Comparison of ENCODE assay signal across 10 cellular contexts in the genomic region with DNA sequence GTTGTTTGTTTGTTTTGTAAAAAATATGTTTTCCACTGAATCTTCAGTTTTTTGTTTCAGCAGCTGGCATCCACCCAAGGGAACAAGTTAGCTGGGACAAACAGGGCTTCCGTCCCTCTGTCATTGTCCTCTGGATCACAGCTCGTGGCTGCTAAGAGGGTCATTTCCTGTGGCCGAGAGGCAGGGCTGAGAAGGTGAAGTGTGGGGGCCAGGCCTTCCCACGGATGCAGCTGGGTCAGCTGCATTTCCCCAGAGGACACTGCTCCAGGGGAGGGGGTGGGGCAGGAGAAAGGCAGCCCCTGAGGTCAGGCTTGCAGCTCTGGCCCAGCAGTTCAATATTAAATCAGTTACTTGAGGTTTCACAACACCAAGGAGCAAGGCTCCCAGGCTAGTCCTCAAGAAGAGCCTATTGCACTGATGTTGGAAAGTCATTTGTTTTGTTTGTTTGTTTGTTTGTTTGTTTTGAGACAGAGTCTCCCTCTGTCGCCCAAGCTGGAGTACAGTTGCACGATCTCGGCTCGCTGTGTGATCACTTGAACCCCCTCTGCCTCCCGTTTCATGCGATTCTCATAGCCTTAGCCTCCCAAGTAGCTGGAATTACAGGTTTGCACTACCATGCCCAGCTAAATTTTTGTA. TPM values are rescaled to one million over a fixed set of nuclear protein-coding genes. Genes with fewer than 3 reads are reported as not detected.
DNase-seq lines count a peak whose midpoint lies in the region; ATAC-seq, FAIRE-seq and TF ChIP-seq lines count a peak whose summit lies in the region.
"Had no signal": no experiment of that assay in that cellular context is flagged by ENCODE, and none has a peak within 500 bp of the region (broad histone marks: within the 10 kb centered on the region; RNA-seq: fewer than 3 reads in every experiment).

No MANE protein-coding gene starts in this region.

- H3K4me1 ChIP-seq in endothelial cell of umbilical vein (ENCODE audit: control insufficient read depth, extremely low read depth, insufficient read depth, low read length) (peaks cover 32% of the 10 kb centered on the region), lower lobe of right lung (peaks cover 35% of the 10 kb centered on the region), stomach smooth muscle (ENCODE audit: control insufficient read depth, insufficient read depth, low read length) (peaks cover 16% of the 10 kb centered on the region)

- intact Hi-C loops in endothelial cell of umbilical vein (cut with micrococcal nuclease) = loop anchor here (1.0 to 10.0 kb wide), 3 partner anchors 35 to 262 kb away; a partner anchor contains a TSS
- intact Hi-C loops in lower lobe of right lung (cut with DNase I) = no loop called here
- intact Hi-C loops in dorsolateral prefrontal cortex (cut with DNase I) = no loop called here

- H3K36me3 ChIP-seq in endothelial cell of umbilical vein (ENCODE audit: control insufficient read depth in 2 of 2, extremely low read depth in 1 of 2, insufficient read depth in 2 of 2, low read length in 2 of 2) (no peaks in the 10 kb centered on the region), lower lobe of right lung (no peaks in the 10 kb centered on the region), stomach smooth muscle (ENCODE audit: control insufficient read depth in 2 of 2, insufficient read depth in 2 of 2, low read length in 2 of 2) (no peaks in the 10 kb centered on the region)

- peak overlapping the region; percentile 32 for H3K9ac ChIP-seq in endothelial cell of umbilical vein (replicated peaks; ENCODE audit: extremely low read depth, insufficient read depth, low read length)
- no peak overlapping the region for H3K9ac ChIP-seq in stomach smooth muscle (ENCODE audit: low read length in 2 of 2)

- H3K4me3 ChIP-seq in endothelial cell of umbilical vein (replicated peaks in 1 of 3; ENCODE audit: insufficient read depth in 1 of 3, low read depth in 1 of 3, low read length in 3 of 3) = no peak overlapping the region
- H3K4me3 ChIP-seq in lower lobe of right lung = no peak overlapping the region
- H3K4me3 ChIP-seq in stomach smooth muscle (ENCODE audit: low read length in 2 of 2) = no peak overlapping the region
- H3K4me3 ChIP-seq in dorsolateral prefrontal cortex = no peak overlapping the region

- ATAC-seq in lower lobe of right lung = peak; percentile 69 to 75
- ATAC-seq in GM21360 (IDR thresholded peaks at IDR 0.05; ENCODE audit: unreplicated experiment) = no peak
- ATAC-seq in HG03025 (IDR thresholded peaks at IDR 0.05; ENCODE audit: low FRiP score, unreplicated experiment) = no peak

- no TSS peak for BruUV-seq in endothelial cell of umbilical vein (replicated peaks; lab: Mats Ljungman, UMichigan)

- no peaks in the 10 kb centered on the region for H3K79me2 ChIP-seq in endothelial cell of umbilical vein (ENCODE audit: control insufficient read depth, insufficient read depth, low read length)

- H3K9me3 ChIP-seq in endothelial cell of umbilical vein (replicated peaks; ENCODE audit: control insufficient read depth, insufficient read depth, low read length) = no peaks in the 10 kb centered on the region
- no peaks in the 10 kb centered on the region for H3K9me3 ChIP-seq in lower lobe of right lung
- no peaks in the 10 kb centered on the region for H3K9me3 ChIP-seq in stomach smooth muscle (ENCODE audit: control insufficient read depth in 2 of 2, low read length in 2 of 2)

- TF ChIP-seq POLR2A in endothelial cell of umbilical vein (IDR thresholded peaks at IDR 0.05; ENCODE audit: low read depth, low read length) = no peak

- dilution Hi-C loops in endothelial cell of umbilical vein (cut with MboI; ENCODE audit: extremely low pct_ligation_motif_present, low sequenced_read_pairs) = no loop called here

- no peak overlapping the region for H2AFZ ChIP-seq in endothelial cell of umbilical vein (ENCODE audit: low read depth, low read length)

- TF ChIP-seq CTCF in endothelial cell of umbilical vein (IDR thresholded peaks at IDR 0.05; ENCODE audit: extremely low read depth in 1 of 2, insufficient read depth in 1 of 2, low read depth in 1 of 2, low read length in 2 of 2) = no peak
- no peak for TF ChIP-seq CTCF in lower lobe of right lung (IDR thresholded peaks at IDR 0.05)
- TF ChIP-seq CTCF in dorsolateral prefrontal cortex (IDR thresholded peaks at IDR 0.05 in 54 of 56, conservative IDR thresholded peaks at IDR 0.05 in 2 of 56; ENCODE audit: low read depth in 1 of 56, partially characterized antibody in 56 of 56) = no peak

- DNase-seq in NCI-H748 treated with DMSO at 0.1 percent for 48 hours (lab: John Stamatoyannopoulos, UW) (peak; percentile 1), endothelial cell of umbilical vein (ENCODE audit: low read depth, low spot score) (peak; percentile 93), lower lobe of right lung (peak; percentile 56), dorsolateral prefrontal cortex (no peak), DMS114 treated with DMSO at 0.1 percent for 48 hours (lab: John Stamatoyannopoulos, UW; ENCODE audit: unreplicated experiment) (no peak)
- DNase-seq: NCI-H2171 treated with DMSO at 0.1 percent for 48 hours, T-helper 2 cell had no signal

- peak; percentile 94 for FAIRE-seq in endothelial cell of umbilical vein (lab: Jason Lieb, UNC)

- CTCF ChIA-PET in endothelial cell of umbilical vein (lab: Charles Lee) = interaction anchor here (0.6 to 2.9 kb wide), 9 partner anchors 9 to 77 kb away, joined by 3 to 16 read pairs (median 6); a partner anchor contains a TSS

- peak overlapping the region; percentile 28 for H3K4me2 ChIP-seq in endothelial cell of umbilical vein (ENCODE audit: insufficient read depth, low read length)

- POLR2A ChIA-PET in endothelial cell of umbilical vein (lab: Charles Lee) = interaction anchor here (0.6 to 2.0 kb wide), 4 partner anchors 20 to 77 kb away, joined by 4 to 22 read pairs (median 6); a partner anchor contains a TSS

- H3K27me3 ChIP-seq in endothelial cell of umbilical vein (ENCODE audit: control insufficient read depth in 2 of 2, insufficient read depth in 2 of 2, low read length in 2 of 2) = no peaks in the 10 kb centered on the region
- H3K27me3 ChIP-seq in lower lobe of right lung (ENCODE audit: low read depth) = no peaks in the 10 kb centered on the region
- H3K27me3 ChIP-seq in stomach smooth muscle (ENCODE audit: control insufficient read depth in 1 of 2, insufficient read depth in 2 of 2, low read length in 2 of 2) = no peaks in the 10 kb centered on the region
- no peaks in the 10 kb centered on the region for H3K27me3 ChIP-seq in dorsolateral prefrontal cortex

- H3K9me1 ChIP-seq in endothelial cell of umbilical vein (replicated peaks; ENCODE audit: control insufficient read depth, extremely low read depth, insufficient read depth, low read length) = no peaks in the 10 kb centered on the region

- peak overlapping the region; percentile 79 for H3K27ac ChIP-seq in endothelial cell of umbilical vein (ENCODE audit: insufficient read depth, low read depth, low read length)
- peak overlapping the region; percentile 67 for H3K27ac ChIP-seq in lower lobe of right lung
- H3K27ac ChIP-seq in stomach smooth muscle (ENCODE audit: low read length) = peak overlapping the region; percentile 46
- H3K27ac ChIP-seq in dorsolateral prefrontal cortex = peak overlapping the region in 28 of 59 donors; percentile 5 to 71 (median 37)

- H4K20me1 ChIP-seq in endothelial cell of umbilical vein (replicated peaks; ENCODE audit: control insufficient read depth, extremely low read depth, insufficient read depth, low read length) = no peaks in the 10 kb centered on the region

TF ChIP-seq in endothelial cell of umbilical vein, 7 proteins besides CTCF, POLR2A, EP300 and RAD21:
- no peak for TF ChIP-seq MYC (IDR thresholded peaks at IDR 0.05; ENCODE audit: low read depth, low read length)
- peak; percentile 83 for TF ChIP-seq POLR2AphosphoS5 (IDR thresholded peaks at IDR 0.05; ENCODE audit: insufficient read depth, low read depth, low read length)
- TF ChIP-seq GATA2 (IDR thresholded peaks at IDR 0.05; ENCODE audit: insufficient read depth, insufficient read length, low read depth, low read length) = no peak
- TF ChIP-seq EZH2 (IDR thresholded peaks at IDR 0.05; ENCODE audit: borderline replicate concordance, low read depth, low read length, severe bottlenecking) = no peak
- TF ChIP-seq, protein P1, sequence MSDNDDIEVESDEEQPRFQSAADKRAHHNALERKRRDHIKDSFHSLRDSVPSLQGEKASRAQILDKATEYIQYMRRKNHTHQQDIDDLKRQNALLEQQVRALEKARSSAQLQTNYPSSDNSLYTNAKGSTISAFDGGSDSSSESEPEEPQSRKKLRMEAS (IDR thresholded peaks at IDR 0.05; ENCODE audit: insufficient read depth, insufficient read length) = peak; percentile 46
- no peak for TF ChIP-seq JUN (IDR thresholded peaks at IDR 0.05; ENCODE audit: borderline replicate concordance, insufficient read depth, insufficient read length, low read depth)

RNA-seq across cellular contexts. Expression of a gene that starts 34.4 kb away (rescaled TPM):
- total RNA-seq in endothelial cell of umbilical vein (197 and 201 TPM in 2 replicates), lower lobe of right lung (44.8 TPM), dorsolateral prefrontal cortex (100 to 1,000 TPM in 2 of 120 experiments, 10 to 100 TPM in 118; 12.5 to 186 (median 28.4) TPM)
- polyA plus RNA-seq in endothelial cell of umbilical vein = 56.0 and 59.0 TPM in 2 replicates
- 34.9 and 37.7 TPM in 2 replicates for polyA plus RNA-seq in endothelial cell of umbilical vein (2011; cell fraction: cytosol; rRNA removed)
- polyA plus RNA-seq in endothelial cell of umbilical vein (2011; cell fraction: nucleus; rRNA removed) = 164 and 190 TPM in 2 replicates
- 51.7 and 108 TPM in 2 replicates for polyA plus RNA-seq in endothelial cell of umbilical vein (2012)
- polyA minus RNA-seq in endothelial cell of umbilical vein = 37.2 and 45.0 TPM in 2 replicates
- polyA minus RNA-seq in endothelial cell of umbilical vein (2011; cell fraction: cytosol; rRNA and poly(A)+ RNA removed) = 7.0 TPM
- 46.6 and 75.9 TPM in 2 replicates for polyA minus RNA-seq in endothelial cell of umbilical vein (2011; cell fraction: nucleus; rRNA and poly(A)+ RNA removed)

Comparison
In these comparisons a context has a peak if more than half of its experiments do, and no peak if none do; other contexts are left out.
1. DNase-seq: peak in NCI-H748 treated with DMSO at 0.1 percent for 48 hours (single experiment), endothelial cell of umbilical vein (single experiment) and lower lobe of right lung (single experiment); none in dorsolateral prefrontal cortex (0 of 10) and DMS114 treated with DMSO at 0.1 percent for 48 hours (single experiment).
2. ATAC-seq: peak in lower lobe of right lung (2 of 2); none in GM21360 (single experiment) and HG03025 (single experiment).